22 cellular contexts compared by ENCODE assay signal in the genomic region with DNA sequence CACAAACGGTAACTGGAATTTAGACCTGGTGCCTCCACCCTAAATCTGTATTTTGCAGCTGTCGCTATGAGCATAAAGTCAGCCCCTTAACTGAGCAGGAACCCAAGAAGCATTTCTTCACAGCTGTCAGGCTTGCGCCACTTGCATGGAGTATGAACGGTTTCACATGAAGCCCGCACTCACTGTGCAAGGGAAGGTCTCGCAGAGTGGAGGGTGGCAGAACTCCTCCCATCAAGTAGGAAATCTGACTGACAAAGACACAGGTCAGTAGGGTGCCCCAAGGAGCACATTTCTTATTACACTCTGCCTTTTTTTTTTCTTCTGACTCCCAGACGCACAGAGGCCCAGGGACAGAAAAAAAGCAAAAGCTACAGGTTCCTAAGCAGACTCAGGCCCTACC. TPM values are rescaled to one million over a fixed set of nuclear protein-coding genes. Genes with fewer than 3 reads are reported as not detected.
DNase-seq lines count a peak whose midpoint lies in the region; ATAC-seq and TF ChIP-seq lines count a peak whose summit lies in the region.
"Had no signal": no experiment of that assay in that cellular context is flagged by ENCODE, and none has a peak within 500 bp of the region (broad histone marks: within the 10 kb centered on the region; RNA-seq: fewer than 3 reads in every experiment).

No MANE protein-coding gene starts in this region.

- DNase-seq in H9 (peak; percentile 41), NOMO-1 treated with DMSO at 0.1 percent for 48 hours (lab: John Stamatoyannopoulos, UW; ENCODE audit: unreplicated experiment) (peak; percentile 78), endodermal cell (peak; percentile 65), D341Med (ENCODE audit: low spot score) (no peak), smooth muscle cell (lab: John Stamatoyannopoulos, UW; ENCODE audit: unreplicated experiment) (no peak), HuH-7 (ENCODE audit: low spot score) (no peak)
- DNase-seq: activated CD4-positive, alpha-beta T cell treated with anti-CD3 and anti-CD28 coated beads for 36 hours; activated naive CD4-positive, alpha-beta T cell; activated T-cell treated with anti-CD3 and anti-CD28 coated beads, Interleukin-2, amount 50 U/mL, for 4 hours; amniotic stem cell; NCI-H1092; NCI-H2081 treated with DMSO at 0.1 percent for 48 hours; NK-92 treated with Interleukin-12 subunit alpha and Interleukin-12 subunit beta, amount 100 ng/mL, for 24 hours; stimulated activated CD4-positive, alpha-beta T cell treated with anti-CD3 and anti-CD28 coated beads, Interleukin-2, amount 100 ng/mL, for 24 hours had no signal

- no peak overlapping the region for H4K8ac ChIP-seq in H9 (replicated peaks; ENCODE audit: insufficient read length, low read depth, low read length)

- no peaks in the 10 kb centered on the region for H3K36me3 Mint-ChIP-seq in H9 (ENCODE audit: insufficient read depth in 1 of 3, low read depth in 3 of 3)
- peaks cover 8% of the 10 kb centered on the region for H3K36me3 Mint-ChIP-seq in endodermal cell (ENCODE audit: low read depth)
- H3K36me3 Mint-ChIP-seq: mesothelial cell of epicardium; stimulated activated effector memory CD8-positive, alpha-beta T cell treated with anti-CD3 and anti-CD28 coated beads, Interleukin-12 subunit alpha, Interleukin-12 subunit beta, amount 100 ng/mL, for 72 hours had no signal

- H3K27ac Mint-ChIP-seq in H9 (peak overlapping the region in 1 of 3 experiments; percentile 19; a peak in 2 of 7 replicates), endodermal cell (peak overlapping the region; percentile 41)
- H3K27ac Mint-ChIP-seq: activated CD4-positive, alpha-beta T cell treated with anti-CD3 and anti-CD28 coated beads for 36 hours; mesothelial cell of epicardium; stimulated activated effector memory CD8-positive, alpha-beta T cell treated with anti-CD3 and anti-CD28 coated beads, Interleukin-12 subunit alpha, Interleukin-12 subunit beta, amount 100 ng/mL, for 72 hours had no signal

- H3F3A ChIP-seq in smooth muscle cell (ENCODE audit: low read depth), result no peaks in the 10 kb centered on the region

- no peak overlapping the region for H3K23ac ChIP-seq in H9 (ENCODE audit: insufficient read length, low read depth, low read length)

- peaks cover 3% of the 10 kb centered on the region for H3K36me3 ChIP-seq in endodermal cell (ENCODE audit: control insufficient read depth, insufficient read depth, low read length)
- no peaks in the 10 kb centered on the region for H3K36me3 ChIP-seq in neutrophil
- H3K36me3 ChIP-seq in smooth muscle cell (ENCODE audit: low read depth), result no peaks in the 10 kb centered on the region
- H3K36me3 ChIP-seq: prostate gland had no signal

- no peak overlapping the region for H3K4me2 ChIP-seq in H9 (ENCODE audit: insufficient read depth, insufficient read length, low read length)
- no peak overlapping the region for H3K4me2 ChIP-seq in smooth muscle cell
- H3K4me2 ChIP-seq: KMS-11 had no signal

- H2BK5ac ChIP-seq in H9 (ENCODE audit: insufficient read length, low read length), result no peak overlapping the region

- no peaks in the 10 kb centered on the region for H4K20me1 ChIP-seq in H9 (ENCODE audit: control insufficient read depth, insufficient read depth, insufficient read length)
- no peaks in the 10 kb centered on the region for H4K20me1 ChIP-seq in smooth muscle cell (ENCODE audit: low read depth)

- H2BK12ac ChIP-seq in H9 (ENCODE audit: insufficient read length, low read depth, low read length), result no peak overlapping the region

- H3K4me3 ChIP-seq in endodermal cell (ENCODE audit: low read length) (no peak overlapping the region), neutrophil (ENCODE audit: low read depth in 1 of 2, low read length in 1 of 2) (peak overlapping the region; percentile 0 to 3), smooth muscle cell (no peak overlapping the region)
- H3K4me3 ChIP-seq: prostate gland had no signal

- H3T11ph ChIP-seq in H9 (ENCODE audit: low read length), result no peak overlapping the region

- no peaks in the 10 kb centered on the region for H3K23me2 ChIP-seq in H9 (ENCODE audit: insufficient read length, low read depth, low read length, poor library complexity, severe bottlenecking)

- H3K9me3 Mint-ChIP-seq in H9 (no peaks in the 10 kb centered on the region), endodermal cell (no peaks in the 10 kb centered on the region)
- H3K9me3 Mint-ChIP-seq: activated T-cell treated with anti-CD3 and anti-CD28 coated beads, Interleukin-2, amount 50 U/mL, for 4 hours; mesothelial cell of epicardium; stimulated activated effector memory CD8-positive, alpha-beta T cell treated with anti-CD3 and anti-CD28 coated beads, Interleukin-12 subunit alpha, Interleukin-12 subunit beta, amount 100 ng/mL, for 72 hours had no signal

- no peak overlapping the region for H4K5ac ChIP-seq in H9 (ENCODE audit: insufficient read length, low read depth, low read length)

- no peak overlapping the region for H2BK15ac ChIP-seq in H9 (ENCODE audit: low read depth, low read length)

- H3K27me3 ChIP-seq in H9 (ENCODE audit: insufficient read depth, low read length), result no peaks in the 10 kb centered on the region
- no peaks in the 10 kb centered on the region for H3K27me3 ChIP-seq in endodermal cell (ENCODE audit: control insufficient read depth, insufficient read depth, low read length, poor library complexity, severe bottlenecking)
- H3K27me3 ChIP-seq in neutrophil, result no peaks in the 10 kb centered on the region
- H3K27me3 ChIP-seq in smooth muscle cell (ENCODE audit: low read depth), result no peaks in the 10 kb centered on the region

- H3K9ac ChIP-seq in H9 (ENCODE audit: extremely low read depth, insufficient read length, low read length), result no peak overlapping the region
- no peak overlapping the region for H3K9ac ChIP-seq in endodermal cell (ENCODE audit: extremely low read depth, low read length, poor library complexity, severe bottlenecking)
- no peak overlapping the region for H3K9ac ChIP-seq in smooth muscle cell (ENCODE audit: low read depth)
- H3K9ac ChIP-seq: KMS-11 had no signal

- no peak for ATAC-seq in HG03442 (IDR thresholded peaks at IDR 0.05; ENCODE audit: unreplicated experiment)
- ATAC-seq: activated CD4-positive, alpha-beta T cell treated with anti-CD3 and anti-CD28 coated beads for 36 hours; activated T-cell treated with anti-CD3 and anti-CD28 coated beads, Interleukin-2, amount 50 U/mL, for 4 hours; HCT116; stimulated activated effector memory CD8-positive, alpha-beta T cell treated with anti-CD3 and anti-CD28 coated beads, Interleukin-12 subunit alpha, Interleukin-12 subunit beta, amount 100 ng/mL, for 72 hours had no signal

- H3K27ac ChIP-seq in H9 (ENCODE audit: insufficient read length, low read depth, low read length) (no peak overlapping the region), endodermal cell (ENCODE audit: low read depth, low read length) (no peak overlapping the region), neutrophil (peak overlapping the region; percentile 86), smooth muscle cell (ENCODE audit: low read depth) (no peak overlapping the region)
- H3K27ac ChIP-seq: C4-2B, KMS-11, prostate gland had no signal

- peaks cover 37 to 39% of the 10 kb centered on the region in 2 experiments for H3K4me1 Mint-ChIP-seq in H9
- H3K4me1 Mint-ChIP-seq in endodermal cell, result peaks cover 71% of the 10 kb centered on the region
- H3K4me1 Mint-ChIP-seq: mesothelial cell of epicardium had no signal

- H3K4ac ChIP-seq in H9 (ENCODE audit: low read depth, low read length), result no peak overlapping the region

- H3K4me3 Mint-ChIP-seq in H9 (no peak overlapping the region), endodermal cell (no peak overlapping the region)
- H3K4me3 Mint-ChIP-seq: activated CD4-positive, alpha-beta T cell treated with anti-CD3 and anti-CD28 coated beads for 36 hours; activated T-cell treated with anti-CD3 and anti-CD28 coated beads, Interleukin-2, amount 50 U/mL, for 4 hours; mesothelial cell of epicardium; stimulated activated effector memory CD8-positive, alpha-beta T cell treated with anti-CD3 and anti-CD28 coated beads, Interleukin-12 subunit alpha, Interleukin-12 subunit beta, amount 100 ng/mL, for 72 hours had no signal

- H2AFZ ChIP-seq in H9 (ENCODE audit: low read length) (no peak overlapping the region), smooth muscle cell (ENCODE audit: low read depth) (no peak overlapping the region)

- H3K14ac ChIP-seq in H9 (ENCODE audit: insufficient read depth, low read length), result no peak overlapping the region

- no peak overlapping the region for H3K56ac ChIP-seq in H9 (ENCODE audit: insufficient read length, low read depth, low read length)

- H3K27me3 Mint-ChIP-seq in H9 (ENCODE audit: low read depth) (no peaks in the 10 kb centered on the region; the same call in 1 of the 2 replicates), endodermal cell (ENCODE audit: insufficient read depth) (no peaks in the 10 kb centered on the region)
- H3K27me3 Mint-ChIP-seq: activated CD4-positive, alpha-beta T cell treated with anti-CD3 and anti-CD28 coated beads for 36 hours had no signal

- no peak overlapping the region for H2BK120ac ChIP-seq in H9 (ENCODE audit: low read depth, low read length, poor library complexity, severe bottlenecking)

- H3K9me3 ChIP-seq in H9 (ENCODE audit: control insufficient read depth, low read depth, low read length), result no peaks in the 10 kb centered on the region
- H3K9me3 ChIP-seq in endodermal cell (ENCODE audit: control insufficient read depth, low read length), result no peaks in the 10 kb centered on the region
- no peaks in the 10 kb centered on the region for H3K9me3 ChIP-seq in neutrophil
- H3K9me3 ChIP-seq in smooth muscle cell (replicated peaks; ENCODE audit: low read depth), result no peaks in the 10 kb centered on the region
- H3K9me3 ChIP-seq: prostate gland had no signal

- H3K79me1 ChIP-seq in H9 (ENCODE audit: insufficient read depth, low read depth, low read length, poor library complexity, severe bottlenecking), result no peaks in the 10 kb centered on the region

- no peak overlapping the region for H4K91ac ChIP-seq in H9 (ENCODE audit: insufficient read length, low read depth, low read length)

- H2BK20ac ChIP-seq in H9 (ENCODE audit: low read depth, low read length, poor library complexity, severe bottlenecking), result no peak overlapping the region

- no peak overlapping the region for H2AK5ac ChIP-seq in H9 (ENCODE audit: insufficient read length, low read length)

- TF ChIP-seq CTCF in H9 (conservative IDR thresholded peaks at IDR 0.05) (no peak), endodermal cell (conservative IDR thresholded peaks at IDR 0.05) (no peak), neutrophil (IDR thresholded peaks at IDR 0.05) (no peak), smooth muscle cell (IDR thresholded peaks at IDR 0.05; ENCODE audit: borderline replicate concordance, insufficient read depth, poor library complexity, severe bottlenecking) (no peak)

- WGBS in H9 (ENCODE audit: extremely low coverage, insufficient read length, low lambda C conversion rate), result no CpG with 5 or more reads among the region's 7 CpGs
- WGBS in endodermal cell (ENCODE audit: insufficient coverage in 1 of 2, insufficient read length in 1 of 2), 2 experiments, result 41 to 77% methylated on average over 5 to 7 of the region's 7 CpGs
- 72% methylated on average over 7 of the region's 7 CpGs for WGBS in smooth muscle cell (ENCODE audit: low lambda C conversion rate)

- H3K4me1 ChIP-seq in H9 (ENCODE audit: insufficient read depth, low read length) (peaks cover 14% of the 10 kb centered on the region), endodermal cell (ENCODE audit: control insufficient read depth, insufficient read depth, low read length) (peaks cover 42% of the 10 kb centered on the region), neutrophil (ENCODE audit: control insufficient read depth in 1 of 2, insufficient read depth in 1 of 2, low read depth in 1 of 2, low read length in 1 of 2) (peaks cover 0 to 48% of the 10 kb centered on the region in 2 experiments), smooth muscle cell (ENCODE audit: low read depth) (peaks cover 14% of the 10 kb centered on the region)
- H3K4me1 ChIP-seq: prostate gland had no signal

- H3K18ac ChIP-seq in H9 (ENCODE audit: insufficient read length, low read depth, low read length), result no peak overlapping the region

- H3K79me2 ChIP-seq in H9 (ENCODE audit: insufficient read depth, low read length), result no peaks in the 10 kb centered on the region; the same call in 1 of the 2 replicates
- H3K79me2 ChIP-seq in smooth muscle cell (ENCODE audit: low read depth), result no peaks in the 10 kb centered on the region

RNA-seq across cellular contexts. Expression of a gene that starts 58.5 kb away (rescaled TPM):
- total RNA-seq in H9 (2021) (7.8 TPM in 2 replicates), endodermal cell (100 to 1,000 TPM; 120 to 131 TPM), smooth muscle cell (24.0 and 36.0 TPM in 2 replicates)
- polyA plus RNA-seq in endodermal cell (2013, experiment 1 of 2), result 16.6 TPM
- 21.5 TPM for polyA plus RNA-seq in endodermal cell (2013, experiment 2 of 2)
- polyA plus RNA-seq in smooth muscle cell, result 8.2 and 15.7 TPM in 2 replicates

Comparison
In these comparisons a context has a peak if more than half of its experiments do, and no peak if none do; other contexts are left out.
1. DNase-seq: peak in H9 (single experiment), NOMO-1 treated with DMSO at 0.1 percent for 48 hours (single experiment) and endodermal cell (single experiment); none in D341Med (single experiment), smooth muscle cell (single experiment) and HuH-7 (single experiment).
2. H3K4me3 ChIP-seq: peak in neutrophil (2 of 2); none in endodermal cell (single experiment) and smooth muscle cell (single experiment).